8 cellular contexts compared by ENCODE assay signal in the genomic region with DNA sequence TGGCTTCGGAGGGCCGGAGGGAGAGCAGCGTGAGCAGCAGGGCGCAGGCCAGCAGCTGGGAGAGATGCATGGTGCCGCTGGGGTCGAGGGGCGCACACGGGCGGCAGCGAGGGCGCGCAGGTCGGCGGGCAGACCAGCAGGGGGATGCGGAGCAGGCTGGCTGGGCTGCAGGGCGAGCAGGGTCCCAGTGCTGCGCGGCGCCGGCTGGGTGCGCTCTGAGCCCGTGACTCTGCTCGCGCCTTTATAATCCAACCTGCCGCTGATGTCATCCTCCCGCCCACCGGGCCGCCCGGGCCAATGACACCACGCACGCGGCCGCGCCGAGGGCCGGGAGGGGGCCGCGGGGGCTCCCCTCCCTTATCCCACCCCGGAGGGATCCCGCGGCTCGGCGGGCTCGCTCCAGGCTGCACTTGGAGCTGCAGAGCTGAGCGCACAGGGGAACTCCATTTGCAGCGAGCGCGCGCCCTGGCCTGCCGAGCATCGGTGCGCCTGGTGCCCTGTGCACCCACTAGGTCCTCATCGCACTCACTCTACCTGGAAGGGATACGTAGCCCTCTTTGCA. TPM values are rescaled to one million over a fixed set of nuclear protein-coding genes. Genes with fewer than 3 reads are reported as not detected.
DNase-seq lines count a peak whose midpoint lies in the region; TF ChIP-seq lines count a peak whose summit lies in the region.

Gene NPPC, minus strand, starts transcription at position 217 of the 562 bp plus-strand sequence. Its CDS starts 147 bp downstream, at position 70.

- no peak within 1 kb of the TSS for H3K27ac ChIP-seq in thymus (ENCODE audit: low read depth)

- H3K4me1 ChIP-seq in neuron (ENCODE audit: insufficient read depth, low read length) (peaks cover 56% of the 10 kb centered on the region), thymus (ENCODE audit: control insufficient read depth, insufficient read depth, low read length) (peaks cover 12% of the 10 kb centered on the region)

- peak within 1 kb of the TSS; percentile 38 to 41 for H3K4me3 ChIP-seq in foreskin fibroblast (ENCODE audit: low read depth in 1 of 2, low read length in 2 of 2)
- H3K4me3 ChIP-seq in neuron (ENCODE audit: low read length) = peak within 1 kb of the TSS; percentile 65
- H3K4me3 ChIP-seq in thymus (ENCODE audit: low read length) = peak within 1 kb of the TSS; percentile 70

- H3K9me3 ChIP-seq in neuron (ENCODE audit: low read length) (no peaks in the 10 kb centered on the region), thymus (ENCODE audit: control insufficient read depth) (no peaks in the 10 kb centered on the region)

- in situ Hi-C loops in GM13976 (cut with MboI; ENCODE audit: low sequenced_read_pairs, unreplicated experiment) = loop anchor here (5.0 to 10.0 kb wide), 2 partner anchors 211 to 389 kb away; no protein-coding TSS in a partner anchor

- under 1% methylated on average over 54 of the region's 54 CpGs for WGBS in thymus

- peak within 1 kb of the TSS; percentile 71 for H2AFZ ChIP-seq in neuron (ENCODE audit: low read depth, low read length)

- DNase-seq in GM13976 (ENCODE audit: low spot score) (peak; percentile 86), HK-2 (ENCODE audit: unreplicated experiment) (peak; percentile 80), NOMO-1 treated with DMSO at 0.1 percent for 48 hours (lab: John Stamatoyannopoulos, UW; ENCODE audit: unreplicated experiment) (peak; percentile 52), foreskin fibroblast (peak; percentile 41 to 70), cortex of kidney (lab: John Stamatoyannopoulos, UW) (no peak)
- DNase-seq in activated T-cell treated with anti-CD3 and anti-CD28 coated beads, Interleukin-2, amount 50 U/mL, for 48 hours = peak; percentile 83 to 87

- no peaks in the 10 kb centered on the region for H3K27me3 ChIP-seq in neuron (ENCODE audit: insufficient read depth, low read length)
- peaks cover 3% of the 10 kb centered on the region for H3K27me3 ChIP-seq in thymus (ENCODE audit: control insufficient read depth, insufficient read depth)

- H3K36me3 ChIP-seq in neuron (ENCODE audit: insufficient read depth, low read length) (peaks cover 24% of the 10 kb centered on the region), thymus (ENCODE audit: control insufficient read depth, insufficient read depth) (no peaks in the 10 kb centered on the region)

- TF ChIP-seq CTCF in GM13976 (IDR thresholded peaks at IDR 0.05; ENCODE audit: borderline replicate concordance, control extremely low read depth, extremely low read depth, insufficient read depth, missing control alignments) (peak; percentile 58), foreskin fibroblast (IDR thresholded peaks at IDR 0.05; ENCODE audit: low read depth, low read length) (no peak)

RNA-seq across cellular contexts. Expression of gene NPPC, which starts in this region (rescaled TPM):
- polyA plus RNA-seq in thymus = 2.3 TPM
